In genomic region chr17:80758793-80759673, GRCh38 we compare ENCODE assay signal across 10 cellular contexts.
DNase-seq lines count a peak whose midpoint lies in the region; ATAC-seq and TF ChIP-seq lines count a peak whose summit lies in the region.
"Had no signal": no experiment of that assay in that cellular context is flagged by ENCODE, and none has a peak within 500 bp of the region (broad histone marks: within the 10 kb centered on the region; RNA-seq: fewer than 3 reads in every experiment).

No MANE protein-coding gene starts in this region.

- H3K27ac ChIP-seq in CD8-positive, alpha-beta T cell (ENCODE audit: low read depth, low read length), result peak overlapping the region; percentile 42

- no peaks in the 10 kb centered on the region for H3K27me3 Mint-ChIP-seq in CD8-positive, alpha-beta T cell (ENCODE audit: low read depth)
- H3K27me3 Mint-ChIP-seq in nephron progenitor cell (ENCODE audit: low read depth, poor library complexity), result no peaks in the 10 kb centered on the region

- H3K36me3 ChIP-seq in CD8-positive, alpha-beta T cell (ENCODE audit: insufficient read depth, low read length), result peaks cover 2% of the 10 kb centered on the region

- H3K27ac Mint-ChIP-seq in CD8-positive, alpha-beta T cell, result peak overlapping the region; percentile 98
- H3K27ac Mint-ChIP-seq in nephron progenitor cell, result peak overlapping the region; percentile 45
- H3K27ac Mint-ChIP-seq: dendritic cell treated with granulocyte-macrophage colony-stimulating factor and Interleukin-4, amounts not matched to agents 40 ng/mL and 50 ng/mL, for 4 days had no signal

- peaks cover 51% of the 10 kb centered on the region for H3K4me1 ChIP-seq in CD8-positive, alpha-beta T cell (ENCODE audit: insufficient read depth, low read length)

- POLR2A ChIA-PET in CD8-positive, alpha-beta T cell (lab: Charles Lee), result interaction anchor here (0.9 to 1.5 kb wide), 4 partner anchors 9 to 56 kb away, joined by 3 to 4 read pairs (median 4); no protein-coding TSS in a partner anchor

- H3K27me3 ChIP-seq in CD8-positive, alpha-beta T cell (ENCODE audit: insufficient read depth, low read length), result no peaks in the 10 kb centered on the region

- intact Hi-C loops in CD8-positive, alpha-beta T cell (cut with DNase I, micrococcal nuclease), result loop anchor here (5.0 to 10.0 kb wide), 2 partner anchors 33 to 76 kb away; no protein-coding TSS in a partner anchor

- no peaks in the 10 kb centered on the region for H3K9me3 ChIP-seq in CD8-positive, alpha-beta T cell (ENCODE audit: low read length)

- peaks cover 33% of the 10 kb centered on the region for H3K36me3 Mint-ChIP-seq in CD8-positive, alpha-beta T cell
- H3K36me3 Mint-ChIP-seq in nephron progenitor cell (ENCODE audit: low read depth), result peaks cover 40% of the 10 kb centered on the region

- peak overlapping the region; percentile 9 for H3K4me3 ChIP-seq in CD8-positive, alpha-beta T cell (ENCODE audit: low read depth, low read length)

- peak in 4 of 7 experiments; percentile 29 to 65 (median 41) for DNase-seq in CD8-positive, alpha-beta T cell
- peak; percentile 35 for DNase-seq in NCI-H146 (lab: John Stamatoyannopoulos, UW)
- peak; percentile 29 for DNase-seq in central memory CD4-positive, alpha-beta T cell
- no peak for DNase-seq in nephron progenitor cell
- DNase-seq in foreskin melanocyte, result no peak
- DNase-seq: mesendoderm had no signal

- ATAC-seq in CD8-positive, alpha-beta T cell, result peak; percentile 62
- ATAC-seq in HG03432 (IDR thresholded peaks at IDR 0.05; ENCODE audit: unreplicated experiment) (no peak), HG03280 (IDR thresholded peaks at IDR 0.05; ENCODE audit: unreplicated experiment) (no peak), GM18502 (IDR thresholded peaks at IDR 0.05; ENCODE audit: poor library complexity, unreplicated experiment) (no peak)

- peak overlapping the region; percentile 63 for H3K4me3 Mint-ChIP-seq in CD8-positive, alpha-beta T cell
- no peak overlapping the region for H3K4me3 Mint-ChIP-seq in nephron progenitor cell
- H3K4me3 Mint-ChIP-seq: dendritic cell treated with granulocyte-macrophage colony-stimulating factor and Interleukin-4, amounts not matched to agents 40 ng/mL and 50 ng/mL, for 4 days had no signal

- no peak for TF ChIP-seq CTCF in CD8-positive, alpha-beta T cell (IDR thresholded peaks at IDR 0.05)
- TF ChIP-seq CTCF in nephron progenitor cell (IDR thresholded peaks at IDR 0.05), result no peak

- CTCF ChIA-PET in CD8-positive, alpha-beta T cell (lab: Charles Lee), result interaction anchor here (1.1 to 1.7 kb wide), 3 partner anchors 21 to 56 kb away, joined by 3 to 7 read pairs (median 5); no protein-coding TSS in a partner anchor

- H3K9me3 Mint-ChIP-seq in CD8-positive, alpha-beta T cell, result no peaks in the 10 kb centered on the region
- H3K9me3 Mint-ChIP-seq in nephron progenitor cell, result no peaks in the 10 kb centered on the region
- H3K9me3 Mint-ChIP-seq: dendritic cell treated with granulocyte-macrophage colony-stimulating factor and Interleukin-4, amounts not matched to agents 40 ng/mL and 50 ng/mL, for 4 days had no signal

- peaks cover 54% of the 10 kb centered on the region for H3K4me1 Mint-ChIP-seq in CD8-positive, alpha-beta T cell (ENCODE audit: low read depth)
- H3K4me1 Mint-ChIP-seq in nephron progenitor cell, result peaks cover 29% of the 10 kb centered on the region

Comparison
In these comparisons a context has a peak if more than half of its experiments do, and no peak if none do; other contexts are left out.
1. DNase-seq: peak in CD8-positive, alpha-beta T cell (4 of 7), NCI-H146 (single experiment) and central memory CD4-positive, alpha-beta T cell (single experiment); none in nephron progenitor cell (single experiment) and foreskin melanocyte (single experiment).